ENCODE assay signal across 20 cellular contexts in genomic region chr3:177236704-177237103, GRCh38. TPM values are rescaled to one million over a fixed set of nuclear protein-coding genes. Genes with fewer than 3 reads are reported as not detected.
DNase-seq lines count a peak whose midpoint lies in the region; ATAC-seq and TF ChIP-seq lines count a peak whose summit lies in the region.
"Had no signal": no experiment of that assay in that cellular context is flagged by ENCODE, and none has a peak within 500 bp of the region (broad histone marks: within the 10 kb centered on the region; RNA-seq: fewer than 3 reads in every experiment).

No MANE protein-coding gene starts in this region.

- H3K36me3 ChIP-seq in IMR-90 (ENCODE audit: control insufficient read depth, insufficient read depth, low read length), result no peaks in the 10 kb centered on the region
- H3K36me3 ChIP-seq: BLaER1 treated with 17β-estradiol and CSF1 and Interleukin-3, amounts not matched to agents 10 nM and 100 nM; esophagus muscularis mucosa; heart right ventricle had no signal

- H3K27ac Mint-ChIP-seq in neural crest cell (ENCODE audit: unreplicated experiment), result peak overlapping the region; percentile 38
- H3K27ac Mint-ChIP-seq: natural killer cell had no signal

- H2BK5ac ChIP-seq in IMR-90 (ENCODE audit: low read depth, low read length, poor library complexity, severe bottlenecking), result no peak overlapping the region

- no peaks in the 10 kb centered on the region for H3K27me3 Mint-ChIP-seq in neural crest cell (ENCODE audit: low read depth)

- H3K27ac ChIP-seq in IMR-90 (ENCODE audit: insufficient read depth, low read length), result no peak overlapping the region
- H3K27ac ChIP-seq: BLaER1 treated with 17β-estradiol and CSF1 and Interleukin-3, amounts not matched to agents 10 nM and 100 nM; esophagus muscularis mucosa; heart right ventricle had no signal

- H2BK120ac ChIP-seq in IMR-90 (ENCODE audit: low read depth, low read length), result no peak overlapping the region

- in situ Hi-C loops in IMR-90 (cut with MboI; ENCODE audit: low sequenced_read_pairs), result no loop called here

- H3K4me1 ChIP-seq in IMR-90 (ENCODE audit: control insufficient read depth, insufficient read depth, low read length), result no peaks in the 10 kb centered on the region
- H3K4me1 ChIP-seq: esophagus muscularis mucosa, heart right ventricle had no signal

- H3K9me3 Mint-ChIP-seq in neural crest cell, result peaks cover 2% of the 10 kb centered on the region
- H3K9me3 Mint-ChIP-seq: natural killer cell had no signal

- H2AFZ ChIP-seq in IMR-90 (replicated peaks; ENCODE audit: low read length, poor library complexity), result no peak overlapping the region

- no peak overlapping the region for H3K4me2 ChIP-seq in IMR-90 (ENCODE audit: low read depth, low read length)
- H3K4me2 ChIP-seq: BLaER1 treated with 17β-estradiol and CSF1 and Interleukin-3, amounts not matched to agents 10 nM and 100 nM had no signal

- no peak for TF ChIP-seq CTCF in IMR-90 (conservative IDR thresholded peaks at IDR 0.05; ENCODE audit: low read depth, low read length)
- no peak for TF ChIP-seq CTCF in neural crest cell (conservative IDR thresholded peaks at IDR 0.05)

- H3K4me3 ChIP-seq in IMR-90 (ENCODE audit: insufficient read depth, low read depth, low read length), result no peak overlapping the region
- H3K4me3 ChIP-seq: BLaER1 treated with 17β-estradiol and CSF1 and Interleukin-3, amounts not matched to agents 10 nM and 100 nM; esophagus muscularis mucosa; heart right ventricle had no signal

- no peak overlapping the region for H2BK15ac ChIP-seq in IMR-90 (ENCODE audit: low read depth, low read length)

- no peaks in the 10 kb centered on the region for H4K20me1 ChIP-seq in IMR-90 (ENCODE audit: insufficient read depth, low read length)
- H4K20me1 ChIP-seq: BLaER1 treated with 17β-estradiol and CSF1 and Interleukin-3, amounts not matched to agents 10 nM and 100 nM had no signal

- 0 out of 2 replicates have a peak overlapping the region, but pooled peaks have one; percentile 5 for H2AK5ac ChIP-seq in IMR-90 (ENCODE audit: low read depth, low read length)

- H3K4me1 Mint-ChIP-seq in neural crest cell, result peaks cover 6% of the 10 kb centered on the region

- no CpG with 5 or more reads among the region's 2 CpGs for WGBS in IMR-90 (ENCODE audit: extremely low coverage in 2 of 2, insufficient read length in 1 of 2), 2 experiments

- dilution Hi-C loops in IMR-90 (cut with HindIII; ENCODE audit: low sequenced_read_pairs, unreplicated experiment), result no loop called here

- BruUV-seq in IMR-90 (replicated peaks; lab: Mats Ljungman, UMichigan), result no TSS peak

- H3K4me3 Mint-ChIP-seq in neural crest cell, result no peak overlapping the region
- H3K4me3 Mint-ChIP-seq: natural killer cell had no signal

- peak overlapping the region; percentile 1; the same call in 1 of the 2 replicates for H3K18ac ChIP-seq in IMR-90 (ENCODE audit: low read depth, low read length)

- DNase-seq in activated CD4-positive, alpha-beta T cell treated with anti-CD3 and anti-CD28 coated beads for 48 hours, result peak; percentile 13
- DNase-seq in activated CD4-positive, alpha-beta T cell treated with anti-CD3 and anti-CD28 coated beads, Interleukin-2, amount 50 U/mL, for 48 hours, result no peak
- DNase-seq in IMR-90, result peak; percentile 52
- peak; percentile 15 for DNase-seq in dermis blood vessel endothelial cell
- DNase-seq in neural crest cell (ENCODE audit: low read depth, low spot score), result no peak
- no peak for DNase-seq in T-helper 1 cell
- DNase-seq in DMS53 (lab: John Stamatoyannopoulos, UW), result no peak
- DNase-seq in NCI-H2107 treated with DMSO at 0.1 percent for 48 hours (lab: John Stamatoyannopoulos, UW; ENCODE audit: unreplicated experiment), result no peak
- DNase-seq: 8988T; activated CD4-positive, alpha-beta T cell treated with anti-CD3 and anti-CD28 coated beads for 1 hour; GDM1; HCEC 1CT; heart right ventricle; MV-4-11; natural killer cell; NCI-H1930; posterior cingulate gyrus; T1000 had no signal

- H2AK9ac ChIP-seq in IMR-90 (replicated peaks; ENCODE audit: low read depth, low read length, poor library complexity), result no peak overlapping the region

- H3K14ac ChIP-seq in IMR-90 (replicated peaks; ENCODE audit: low read depth, low read length), result no peak overlapping the region

- ATAC-seq in IMR-90 (ENCODE audit: low read depth), result no peak; the same call in 1 of the 2 replicates
- ATAC-seq: heart right ventricle, natural killer cell had no signal

- no peaks in the 10 kb centered on the region for H3K9me3 ChIP-seq in IMR-90 (ENCODE audit: control insufficient read depth, insufficient read depth, low read length)
- H3K9me3 ChIP-seq: esophagus muscularis mucosa, heart right ventricle had no signal

- no peak overlapping the region for H3K56ac ChIP-seq in IMR-90 (ENCODE audit: extremely low read depth, insufficient read depth, low read length)

- POLR2A ChIA-PET in IMR-90 (lab: Charles Lee; ENCODE audit: unreplicated experiment), result no interaction called here

- H3K23ac ChIP-seq in IMR-90 (ENCODE audit: low read depth, low read length), result no peak overlapping the region

- no peak overlapping the region for H2BK20ac ChIP-seq in IMR-90 (ENCODE audit: low read depth, low read length)

- H3K79me1 ChIP-seq in IMR-90 (ENCODE audit: low read depth in 1 of 2, low read length in 2 of 2), result no peaks in the 10 kb centered on the region

- no peak for TF ChIP-seq POLR2A in IMR-90 (IDR thresholded peaks at IDR 0.05; ENCODE audit: low read depth, low read length)

- no peak overlapping the region for H3K9ac ChIP-seq in IMR-90 (ENCODE audit: low read depth, low read length)
- H3K9ac ChIP-seq: BLaER1 treated with 17β-estradiol and CSF1 and Interleukin-3, amounts not matched to agents 10 nM and 100 nM had no signal

- CTCF ChIA-PET in IMR-90 (lab: Yijun Ruan, JAX), result no interaction called here

- no peaks in the 10 kb centered on the region for H3K27me3 ChIP-seq in IMR-90 (ENCODE audit: control insufficient read depth, insufficient read depth, low read length)
- H3K27me3 ChIP-seq: BLaER1 treated with 17β-estradiol and CSF1 and Interleukin-3, amounts not matched to agents 10 nM and 100 nM; esophagus muscularis mucosa; heart right ventricle had no signal

- intact Hi-C loops in IMR-90 (cut with micrococcal nuclease), result no loop called here

- no peak for TF ChIP-seq RAD21 in IMR-90 (IDR thresholded peaks at IDR 0.05; ENCODE audit: low read length)

- no peak overlapping the region for H3K4ac ChIP-seq in IMR-90 (ENCODE audit: low read depth, low read length)

- H4K5ac ChIP-seq in IMR-90 (ENCODE audit: low read depth, low read length), result peak overlapping the region; percentile 32; the same call in 1 of the 2 replicates

- no peaks in the 10 kb centered on the region for H3K36me3 Mint-ChIP-seq in neural crest cell (ENCODE audit: low read depth)
- H3K36me3 Mint-ChIP-seq: natural killer cell had no signal

- H4K8ac ChIP-seq in IMR-90 (ENCODE audit: low read depth in 2 of 2, low read length in 2 of 2), result no peak overlapping the region

- H4K91ac ChIP-seq in IMR-90 (ENCODE audit: insufficient read depth, low read depth, low read length), result no peak overlapping the region

- H3K9me1 ChIP-seq in IMR-90 (ENCODE audit: insufficient read depth, low read length), result no peaks in the 10 kb centered on the region

TF ChIP-seq in IMR-90, 13 proteins besides CTCF, POLR2A, EP300 and RAD21:
- TF ChIP-seq MXI1 (IDR thresholded peaks at IDR 0.05; ENCODE audit: borderline replicate concordance, low read depth, low read length) (no peak), MAZ (IDR thresholded peaks at IDR 0.05; ENCODE audit: borderline replicate concordance, low read depth, low read length) (no peak), RFX5 (IDR thresholded peaks at IDR 0.05; ENCODE audit: low read depth, low read length) (no peak), CEBPB (IDR thresholded peaks at IDR 0.05; ENCODE audit: low read depth, low read length) (no peak), FOS (IDR thresholded peaks at IDR 0.05; ENCODE audit: low read depth, low read length) (no peak), BHLHE40 (IDR thresholded peaks at IDR 0.05; ENCODE audit: low read depth, low read length) (no peak), NFE2L2 (IDR thresholded peaks at IDR 0.05; ENCODE audit: low read depth, low read length) (no peak), CHD1 (IDR thresholded peaks at IDR 0.05; ENCODE audit: low read depth, low read length) (no peak), USF2 (IDR thresholded peaks at IDR 0.05; ENCODE audit: low read depth, low read length) (no peak), ELK1 (IDR thresholded peaks at IDR 0.05; ENCODE audit: borderline replicate concordance, low read depth, low read length) (no peak), MAFK (IDR thresholded peaks at IDR 0.05; ENCODE audit: low read depth, low read length) (no peak), RCOR1 (IDR thresholded peaks at IDR 0.05; ENCODE audit: insufficient replicate concordance, low read length) (no peak), SMC3 (IDR thresholded peaks at IDR 0.05; ENCODE audit: low read depth, low read length) (no peak)

RNA-seq across cellular contexts. Expression of gene TBL1XR1, which starts 39.4 kb away (rescaled TPM):
- 170 and 181 TPM in 2 replicates for total RNA-seq in IMR-90 (2012; rRNA removed)
- polyA plus RNA-seq in IMR-90 (2012; rRNA removed), result 25.2 and 29.3 TPM in 2 replicates
- polyA plus RNA-seq in IMR-90 (2012; cell fraction: cytosol; rRNA removed), result 6.6 and 8.7 TPM in 2 replicates
- polyA plus RNA-seq in IMR-90 (2012; cell fraction: nucleus; rRNA removed; ENCODE audit: low replicate concordance), result 7.5 and 56.1 TPM in 2 replicates
- total RNA-seq in dermis blood vessel endothelial cell, result 117 and 144 TPM in 2 replicates
- total RNA-seq in neural crest cell, result 126 and 153 TPM in 2 replicates

Comparison
In these comparisons a context has a peak if more than half of its experiments do, and no peak if none do; other contexts are left out.
1. DNase-seq: peak in activated CD4-positive, alpha-beta T cell treated with anti-CD3 and anti-CD28 coated beads for 48 hours (single experiment), IMR-90 (single experiment) and dermis blood vessel endothelial cell (single experiment); none in activated CD4-positive, alpha-beta T cell treated with anti-CD3 and anti-CD28 coated beads, Interleukin-2, amount 50 U/mL, for 48 hours (0 of 2), neural crest cell (single experiment), T-helper 1 cell (0 of 5), DMS53 (single experiment) and NCI-H2107 treated with DMSO at 0.1 percent for 48 hours (single experiment).